24 cellular contexts compared by ENCODE assay signal in genomic region chr15:44144193-44144592, GRCh38. TPM values are rescaled to one million over a fixed set of nuclear protein-coding genes. Genes with fewer than 3 reads are reported as not detected.
"Had no signal": no experiment of that assay in that cellular context is flagged by ENCODE, and none has a peak within 500 bp of the region (broad histone marks: within the 10 kb centered on the region; RNA-seq: fewer than 3 reads in every experiment).

No MANE protein-coding gene starts in this region.

- H3K4me3 ChIP-seq: coronary artery, gastroesophageal sphincter, lung, right lobe of liver, thoracic aorta, vagina had no signal

- ATAC-seq: activated CD4-positive, CD25-positive, alpha-beta regulatory T cell treated with anti-CD3 and anti-CD28 coated beads, Interleukin-2, amount 50 U/mL, for 24 hours; effector memory CD8-positive, alpha-beta T cell; gastroesophageal sphincter; natural killer cell treated with Interleukin-12 subunit alpha and Interleukin-12 subunit beta and Interleukin-15 and Interleukin-18, amount 100 ng/mL, for 72 hours; right lobe of liver had no signal

- DNase-seq: activated CD4-positive, alpha-beta T cell treated with anti-CD3 and anti-CD28 coated beads for 48 hours; activated CD4-positive, alpha-beta T cell treated with anti-CD3 and anti-CD28 coated beads, Interleukin-2, amount 50 U/mL, for 48 hours; activated CD8-positive, alpha-beta memory T cell treated with anti-CD3 and anti-CD28 coated beads for 24 hours; activated gamma-delta T cell; activated naive CD4-positive, alpha-beta T cell treated with anti-CD3 and anti-CD28 coated beads, Interleukin-2, amount 50 U/mL, for 16 hours; activated T-cell treated with anti-CD3 and anti-CD28 coated beads, Interleukin-2, amount 50 U/mL, for 1 hour; effector memory CD8-positive, alpha-beta T cell; hypothalamus; immature natural killer cell; kidney; mesendoderm; right lobe of liver; stimulated activated CD4-positive, alpha-beta T cell treated with anti-CD3 and anti-CD28 coated beads, Interleukin-2, amount 100 ng/mL, for 48 hours; stimulated activated naive CD4-positive, alpha-beta T cell treated with Interleukin-2 at 50 U/mL for 16 hours; T-helper 2 cell; WERI-Rb-1 had no signal

- H3K4me1 ChIP-seq: gastroesophageal sphincter, right lobe of liver, vagina had no signal

- H3K9me3 ChIP-seq: gastroesophageal sphincter, right lobe of liver, thoracic aorta, vagina had no signal

- H3K27ac ChIP-seq: coronary artery, gastroesophageal sphincter, right lobe of liver, thoracic aorta, vagina, WERI-Rb-1 had no signal

- H3K27me3 ChIP-seq: gastroesophageal sphincter, right lobe of liver, vagina had no signal

- H3K36me3 ChIP-seq: gastroesophageal sphincter, right lobe of liver, thoracic aorta, vagina, WERI-Rb-1 had no signal

RNA-seq across cellular contexts. Expression of gene FRMD5, which starts 50.9 kb away (rescaled TPM):
- total RNA-seq: mononuclear cell; natural killer cell treated with Interleukin-12 subunit alpha and Interleukin-12 subunit beta and Interleukin-15 and Interleukin-18, amount 100 ng/mL, for 72 hours; right lobe of liver had no signal
